In genomic region chr9:125754096-125754495, GRCh38 we compare ENCODE assay signal across 29 cellular contexts. TPM values are rescaled to one million over a fixed set of nuclear protein-coding genes. Genes with fewer than 3 reads are reported as not detected.
DNase-seq lines count a peak whose midpoint lies in the region; ATAC-seq, FAIRE-seq and TF ChIP-seq lines count a peak whose summit lies in the region.
"Had no signal": no experiment of that assay in that cellular context is flagged by ENCODE, and none has a peak within 500 bp of the region (broad histone marks: within the 10 kb centered on the region; RNA-seq: fewer than 3 reads in every experiment).

No MANE protein-coding gene starts in this region.

- no peak for TF ChIP-seq POLR2A in GM12892 (IDR thresholded peaks at IDR 0.05; ENCODE audit: low read depth, low read length)
- TF ChIP-seq POLR2A in ovary (IDR thresholded peaks at IDR 0.05) = no peak

- WGBS in ovary, 3 donors = 32 to 38% (median 37%) methylated on average over 2 of the region's 2 CpGs

- no peak overlapping the region for H3K4me3 ChIP-seq in HUES48 (ENCODE audit: low read depth, low read length)
- no peak overlapping the region for H3K4me3 ChIP-seq in muscle layer of colon (ENCODE audit: low read depth in 1 of 2, low read length in 2 of 2)
- H3K4me3 ChIP-seq in ovary = no peak overlapping the region
- H3K4me3 ChIP-seq: adrenal gland, heart left ventricle, Peyer's patch, SJCRH30, transverse colon had no signal

- DNase-seq in GM12892 (ENCODE audit: insufficient read length) (no peak), RKO (ENCODE audit: low spot score) (peak; percentile 57), ovary (no peak), HCEC 1CT (no peak), germinal center (ENCODE audit: low spot score) (no peak)
- DNase-seq: activated naive CD4-positive, alpha-beta T cell; activated T-cell treated with anti-CD3 and anti-CD28 coated beads, Interleukin-2, amount 50 U/mL, for 24 hours; adrenal gland; effector CD4-positive, alpha-beta T cell; EL; erythroblast; heart left ventricle; Kasumi-1; left ventricle myocardium superior; NCI-H1092 treated with DMSO at 0.1 percent for 48 hours; NCI-H187 treated with DMSO at 0.1 percent for 48 hours; NCI-H345; NK-92 treated with Interleukin-12 subunit alpha and Interleukin-12 subunit beta, amount 100 ng/mL, for 24 hours; Peyer's patch; SJCRH30; stimulated activated CD8-positive, alpha-beta memory T cell treated with anti-CD3 and anti-CD28 coated beads, Interleukin-4, amount 100 ng/mL, for 48 hours; T-helper 1 cell; transverse colon had no signal

- no peaks in the 10 kb centered on the region for H3K27me3 ChIP-seq in HUES48 (ENCODE audit: control insufficient read depth, insufficient read depth, low read length)
- no peaks in the 10 kb centered on the region for H3K27me3 ChIP-seq in muscle layer of colon (ENCODE audit: control insufficient read depth in 1 of 2, insufficient read depth in 2 of 2, low read length in 2 of 2)
- H3K27me3 ChIP-seq in ovary = no peaks in the 10 kb centered on the region
- H3K27me3 ChIP-seq: adrenal gland, heart left ventricle, Peyer's patch, SJCRH30, transverse colon had no signal

- FAIRE-seq in GM12892 (lab: Jason Lieb, UNC) = peak; percentile 65
- FAIRE-seq: H1, TTC549 had no signal

- ATAC-seq in HG03571 (IDR thresholded peaks at IDR 0.05; ENCODE audit: unreplicated experiment) = no peak
- ATAC-seq: heart left ventricle, left ventricle myocardium superior had no signal

- peak overlapping the region; percentile 69 for H3K27ac ChIP-seq in HUES48 (ENCODE audit: low read depth, low read length)
- peak overlapping the region; percentile 44 for H3K27ac ChIP-seq in muscle layer of colon (ENCODE audit: low read depth, low read length)
- no peak overlapping the region for H3K27ac ChIP-seq in ovary
- H3K27ac ChIP-seq: adrenal gland, C4-2B, Peyer's patch, SJCRH30 had no signal

- no peak overlapping the region for H3K9ac ChIP-seq in HUES48 (ENCODE audit: low read depth, low read length)
- no peak overlapping the region for H3K9ac ChIP-seq in muscle layer of colon (ENCODE audit: low read length)

- no peak for TF ChIP-seq CTCF in ovary (IDR thresholded peaks at IDR 0.05)

- H3K36me3 ChIP-seq in HUES48 (ENCODE audit: control insufficient read depth, insufficient read depth, low read length) (peaks cover 18% of the 10 kb centered on the region), muscle layer of colon (ENCODE audit: insufficient read depth, low read length) (no peaks in the 10 kb centered on the region), ovary (no peaks in the 10 kb centered on the region)
- H3K36me3 ChIP-seq: adrenal gland, Peyer's patch, transverse colon had no signal

- H3K9me3 ChIP-seq in HUES48 (ENCODE audit: control insufficient read depth, insufficient read depth, low read length) = no peaks in the 10 kb centered on the region
- H3K9me3 ChIP-seq in muscle layer of colon (ENCODE audit: low read length) = no peaks in the 10 kb centered on the region
- H3K9me3 ChIP-seq in ovary = no peaks in the 10 kb centered on the region
- H3K9me3 ChIP-seq: adrenal gland, heart left ventricle, Peyer's patch, SJCRH30, transverse colon had no signal

- H3K4me1 ChIP-seq in HUES48 (ENCODE audit: control insufficient read depth, insufficient read depth, low read length) = peaks cover 100% of the 10 kb centered on the region
- H3K4me1 ChIP-seq in muscle layer of colon (ENCODE audit: insufficient read depth, low read length) = peaks cover 47% of the 10 kb centered on the region
- H3K4me1 ChIP-seq in ovary (ENCODE audit: insufficient read depth) = peaks cover 5% of the 10 kb centered on the region
- H3K4me1 ChIP-seq: Peyer's patch had no signal

- no peak for TF ChIP-seq EP300 in ovary (IDR thresholded peaks at IDR 0.05)

- intact Hi-C loops in ovary (cut with DNase I) = no loop called here

RNA-seq across cellular contexts. Expression of gene PBX3, which starts 6.9 kb away (rescaled TPM):
- 25.3 TPM for polyA plus RNA-seq in GM12892 (2012; ENCODE audit: missing spikeins)
- 100 to 1,000 TPM in 5 of 7 donors, 10 to 100 TPM in 2; 81.5 to 199 (median 149) TPM for total RNA-seq in ovary
- 10 to 100 TPM; 52.6 to 72.8 TPM for polyA plus RNA-seq in ovary

RNA-seq across cellular contexts. Expression of gene MAPKAP1, which starts 47.1 kb away (rescaled TPM):
- 74.3 TPM for polyA plus RNA-seq in GM12892 (2012; ENCODE audit: missing spikeins)
- total RNA-seq in ovary = 10 to 100 TPM; 43.3 to 77.2 (median 50.2) TPM
- 10 to 100 TPM; 45.9 to 86.5 TPM for polyA plus RNA-seq in ovary

Comparison
In these comparisons a context has a peak if more than half of its experiments do, and no peak if none do; other contexts are left out.
1. H3K27ac ChIP-seq: peak in HUES48 (single experiment) and muscle layer of colon (single experiment); none in ovary (0 of 2).